In genomic region chr1:244361764-244362473, GRCh38 we compare ENCODE assay signal across 2 cellular contexts.
TF ChIP-seq lines count a peak whose summit lies in the region.

No MANE protein-coding gene starts in this region.

TF ChIP-seq in IMR-90, 13 proteins besides CTCF, POLR2A, EP300 and RAD21:
- no peak for TF ChIP-seq MAFK (IDR thresholded peaks at IDR 0.05; ENCODE audit: low read depth, low read length)
- TF ChIP-seq USF2 (IDR thresholded peaks at IDR 0.05; ENCODE audit: low read depth, low read length): no peak

TF ChIP-seq in H1, 55 proteins besides CTCF, POLR2A, EP300 and RAD21:
- no peak for TF ChIP-seq EGR1 (IDR thresholded peaks at IDR 0.05; ENCODE audit: borderline replicate concordance, low read depth, low read length)
- peak; percentile 19 to 86; a peak in 2 of 4 replicates for TF ChIP-seq SIN3A (conservative IDR thresholded peaks at IDR 0.05 in 1 of 2, IDR thresholded peaks at IDR 0.05 in 1 of 2; ENCODE audit: low read depth in 1 of 2, low read length in 2 of 2)
- TF ChIP-seq RNF2 (IDR thresholded peaks at IDR 0.05; ENCODE audit: borderline replicate concordance, low read depth, low read length, missing control alignments, poor library complexity, severe bottlenecking): no peak
- no peak for TF ChIP-seq CTBP2 (IDR thresholded peaks at IDR 0.05; ENCODE audit: borderline replicate concordance, insufficient read depth, insufficient read length, low read length)
- no peak for TF ChIP-seq KDM4A (IDR thresholded peaks at IDR 0.05; ENCODE audit: low read depth, low read length, severe bottlenecking)
- TF ChIP-seq E2F6 (IDR thresholded peaks at IDR 0.05): no peak
- TF ChIP-seq MAFK (IDR thresholded peaks at IDR 0.05; ENCODE audit: low read depth, low read length): no peak
- TF ChIP-seq SIX5 (IDR thresholded peaks at IDR 0.05; ENCODE audit: low read depth, low read length): no peak
- no peak for TF ChIP-seq SRF (IDR thresholded peaks at IDR 0.05; ENCODE audit: low read depth, low read length)
- no peak for TF ChIP-seq JUN (IDR thresholded peaks at IDR 0.05; ENCODE audit: low read depth, low read length)
- peak; percentile 72 for TF ChIP-seq NANOG (IDR thresholded peaks at IDR 0.05; ENCODE audit: insufficient read depth, low read depth, low read length, poor library complexity, severe bottlenecking)
- no peak for TF ChIP-seq USF2 (IDR thresholded peaks at IDR 0.05; ENCODE audit: low read length)
- no peak; the same call in 1 of the 2 replicates for TF ChIP-seq RBBP5 (IDR thresholded peaks at IDR 0.05; ENCODE audit: borderline replicate concordance, low read depth, low read length)
- TF ChIP-seq SP2 (IDR thresholded peaks at IDR 0.05; ENCODE audit: low read length): no peak
- TF ChIP-seq FOSL1 (IDR thresholded peaks at IDR 0.05; ENCODE audit: insufficient read depth, low read depth, low read length): no peak
- no peak for TF ChIP-seq POU5F1 (IDR thresholded peaks at IDR 0.05; ENCODE audit: low read depth, low read length)
- peak; percentile 98 for TF ChIP-seq TEAD4 (IDR thresholded peaks at IDR 0.05; ENCODE audit: low read depth, low read length)
- TF ChIP-seq MAX (IDR thresholded peaks at IDR 0.05): no peak
- TF ChIP-seq SIRT6 (IDR thresholded peaks at IDR 0.05; ENCODE audit: low read length): no peak
- peak; percentile 65; the same call in 1 of the 2 replicates for TF ChIP-seq SP1 (IDR thresholded peaks at IDR 0.05; ENCODE audit: low read depth, low read length)
- TF ChIP-seq SUZ12 (IDR thresholded peaks at IDR 0.05; ENCODE audit: low read length): no peak
- no peak for TF ChIP-seq ATF3 (IDR thresholded peaks at IDR 0.05; ENCODE audit: insufficient read depth, low read depth, low read length)
- TF ChIP-seq CHD2 (IDR thresholded peaks at IDR 0.05; ENCODE audit: low read length): no peak
- no peak for TF ChIP-seq PHF8 (conservative IDR thresholded peaks at IDR 0.05; ENCODE audit: low read depth, low read length)
- TF ChIP-seq CREB1 (IDR thresholded peaks at IDR 0.05): no peak
- no peak for TF ChIP-seq CHD1 (IDR thresholded peaks at IDR 0.05; ENCODE audit: low read depth, low read length)
- no peak for TF ChIP-seq TAF7 (optimal IDR thresholded peaks at IDR 0.05; ENCODE audit: borderline replicate concordance, low read depth, low read length)
- TF ChIP-seq SP4 (IDR thresholded peaks at IDR 0.05; ENCODE audit: low read length): no peak
- TF ChIP-seq ZNF274 (IDR thresholded peaks at IDR 0.05; ENCODE audit: borderline replicate concordance, extremely low read depth, low read length): no peak
- no peak for TF ChIP-seq NRF1 (IDR thresholded peaks at IDR 0.05; ENCODE audit: low read depth, low read length)
- no peak for TF ChIP-seq JUND (IDR thresholded peaks at IDR 0.05; ENCODE audit: low read length)
- TF ChIP-seq GTF2F1 (IDR thresholded peaks at IDR 0.05; ENCODE audit: borderline replicate concordance, low read depth, low read length): no peak
- no peak for TF ChIP-seq KDM1A (IDR thresholded peaks at IDR 0.05; ENCODE audit: borderline replicate concordance, low read length)
- no peak for TF ChIP-seq BACH1 (IDR thresholded peaks at IDR 0.05; ENCODE audit: low read length)
- no peak for TF ChIP-seq EZH2 (IDR thresholded peaks at IDR 0.05; ENCODE audit: low read depth, low read length, severe bottlenecking)
- TF ChIP-seq HDAC6 (IDR thresholded peaks at IDR 0.05; ENCODE audit: low read depth, low read length): no peak
- TF ChIP-seq GABPA (IDR thresholded peaks at IDR 0.05; ENCODE audit: borderline replicate concordance, insufficient read depth, low read length): no peak
- TF ChIP-seq YY1 (IDR thresholded peaks at IDR 0.05; ENCODE audit: low read depth, low read length): 0 out of 2 replicates have a peak, but pooled peaks have one; percentile 19
- TF ChIP-seq RFX5 (IDR thresholded peaks at IDR 0.05; ENCODE audit: borderline replicate concordance, low read depth, low read length): no peak
- no peak for TF ChIP-seq CHD7 (IDR thresholded peaks at IDR 0.05; ENCODE audit: insufficient replicate concordance, low read length)
- TF ChIP-seq RXRA (IDR thresholded peaks at IDR 0.05; ENCODE audit: insufficient read depth, low read depth, low read length): no peak
- TF ChIP-seq HDAC2 (IDR thresholded peaks at IDR 0.05; ENCODE audit: borderline replicate concordance in 1 of 2, low read depth in 2 of 2, low read length in 2 of 2): peak in 1 of 2 experiments; percentile 86; a peak in 3 of 4 replicates
- TF ChIP-seq CEBPB (IDR thresholded peaks at IDR 0.05; ENCODE audit: low read depth, low read length): no peak
- no peak for TF ChIP-seq SAP30 (IDR thresholded peaks at IDR 0.05; ENCODE audit: insufficient read depth, insufficient replicate concordance, low read length)
- TF ChIP-seq TAF1 (IDR thresholded peaks at IDR 0.05; ENCODE audit: low read depth, low read length): no peak
- TF ChIP-seq TBP (IDR thresholded peaks at IDR 0.05; ENCODE audit: low read depth, low read length): no peak
- no peak for TF ChIP-seq BRCA1 (IDR thresholded peaks at IDR 0.05; ENCODE audit: low read depth, low read length)
- no peak for TF ChIP-seq KDM5A (IDR thresholded peaks at IDR 0.05; ENCODE audit: low read length)
- TF ChIP-seq TCF12 (IDR thresholded peaks at IDR 0.05; ENCODE audit: low read depth, low read length): peak; percentile 84
- peak; percentile 79 for TF ChIP-seq ASH2L (IDR thresholded peaks at IDR 0.05; ENCODE audit: low read length)
